14 cellular contexts compared by ENCODE assay signal in the genomic region with DNA sequence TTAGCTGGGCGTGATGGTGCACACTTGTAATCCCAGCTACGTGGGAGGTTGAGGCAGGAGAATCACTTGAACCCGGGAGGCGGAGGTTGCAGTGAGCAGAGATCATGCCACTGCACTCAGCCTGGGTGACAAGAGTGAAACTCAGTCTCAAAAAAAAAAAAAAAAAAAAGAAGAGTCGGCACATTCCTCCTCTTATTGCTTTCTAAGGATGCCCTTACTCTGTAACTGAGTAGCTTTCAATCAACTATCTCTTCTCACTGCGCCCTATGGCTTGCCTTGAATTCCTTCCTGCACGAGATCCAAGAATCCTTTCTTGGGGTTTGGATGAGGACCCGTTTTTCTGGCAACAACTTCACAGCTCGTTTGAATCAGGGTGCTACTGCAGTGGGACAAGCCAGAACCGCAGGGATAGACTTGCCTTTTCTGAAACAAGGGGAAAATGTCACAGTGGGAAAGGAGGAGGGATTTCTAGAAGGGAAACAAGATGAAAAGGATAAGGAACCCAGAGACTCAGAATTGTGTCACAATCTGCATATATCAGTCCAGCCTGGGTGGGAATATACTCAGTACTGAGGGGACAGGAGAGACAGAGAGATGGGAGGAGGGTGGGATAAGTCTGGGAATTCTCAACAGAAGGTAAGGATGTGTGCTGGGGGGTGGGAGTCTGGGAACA. TPM values are rescaled to one million over a fixed set of nuclear protein-coding genes. Genes with fewer than 3 reads are reported as not detected.
DNase-seq lines count a peak whose midpoint lies in the region; ATAC-seq and TF ChIP-seq lines count a peak whose summit lies in the region.
"Had no signal": no experiment of that assay in that cellular context is flagged by ENCODE, and none has a peak within 500 bp of the region (broad histone marks: within the 10 kb centered on the region; RNA-seq: fewer than 3 reads in every experiment).

No MANE protein-coding gene starts in this region.

- WGBS in hepatocyte (ENCODE audit: low lambda C conversion rate, missing lambda C conversion rate) = 40% methylated on average over 10 of the region's 10 CpGs
- 33 to 40% (median 34%) methylated on average over 10 of the region's 10 CpGs for WGBS in psoas muscle, 3 donors

- no peaks in the 10 kb centered on the region for H3K36me3 ChIP-seq in CD4-positive, CD25-positive, alpha-beta regulatory T cell (ENCODE audit: control insufficient read depth, insufficient read depth, low read length)
- H3K36me3 ChIP-seq in hepatocyte (replicated peaks; ENCODE audit: insufficient read depth, low read depth) (no peaks in the 10 kb centered on the region), psoas muscle (ENCODE audit: insufficient read depth in 1 of 2, low read depth in 1 of 2) (no peaks in the 10 kb centered on the region)

- H3K79me2 ChIP-seq in hepatocyte = no peaks in the 10 kb centered on the region

- no peak overlapping the region for H3K4me3 Mint-ChIP-seq in CD4-positive, CD25-positive, alpha-beta regulatory T cell
- H3K4me3 Mint-ChIP-seq: natural killer cell had no signal

- H3K27ac ChIP-seq in CD4-positive, CD25-positive, alpha-beta regulatory T cell (ENCODE audit: insufficient read depth, low read length, poor library complexity, severe bottlenecking) = no peak overlapping the region
- H3K27ac ChIP-seq in VCaP = peak overlapping the region; percentile 64; the same call in 1 of the 2 replicates
- peak overlapping the region; percentile 89 for H3K27ac ChIP-seq in hepatocyte
- no peak overlapping the region for H3K27ac ChIP-seq in psoas muscle

- H3K27me3 Mint-ChIP-seq in CD4-positive, CD25-positive, alpha-beta regulatory T cell = peaks cover 52% of the 10 kb centered on the region

- TF ChIP-seq CTCF in VCaP (conservative IDR thresholded peaks at IDR 0.05) (no peak), hepatocyte (IDR thresholded peaks at IDR 0.05; ENCODE audit: poor library complexity) (no peak), psoas muscle (IDR thresholded peaks at IDR 0.05) (no peak)

- H2AFZ ChIP-seq in hepatocyte = no peak overlapping the region

- no peak for ATAC-seq in CD4-positive, CD25-positive, alpha-beta regulatory T cell (ENCODE audit: low read depth in 2 of 2)
- no peak for ATAC-seq in psoas muscle
- ATAC-seq: natural killer cell; stimulated activated naive CD8-positive, alpha-beta T cell treated with anti-CD3 and anti-CD28 coated beads, Interleukin-15, Interleukin-2, amounts not matched to agents 100 U/mL and 50 U/mL, for 24 hours had no signal

- no peaks in the 10 kb centered on the region for H4K20me1 ChIP-seq in hepatocyte (ENCODE audit: insufficient read depth, poor library complexity, severe bottlenecking)

- no peak for DNase-seq in CD4-positive, CD25-positive, alpha-beta regulatory T cell
- DNase-seq in hepatocyte (ENCODE audit: low spot score) = no peak
- DNase-seq in psoas muscle = no peak
- DNase-seq in activated naive CD4-positive, alpha-beta T cell treated with Interleukin-2 at 50 U/mL for 16 hours = no peak
- DNase-seq in NCI-H69 (lab: John Stamatoyannopoulos, UW) = no peak
- no peak for DNase-seq in GOT3 (lab: John Stamatoyannopoulos, UW)
- DNase-seq in mesenteric fat pad (ENCODE audit: low spot score) = no peak
- DNase-seq: activated CD4-positive, alpha-beta T cell treated with anti-CD3 and anti-CD28 coated beads for 48 hours; effector CD4-positive, alpha-beta T cell; MV-4-11; natural killer cell; NCI-H526; stimulated activated naive CD8-positive, alpha-beta T cell treated with anti-CD3 and anti-CD28 coated beads, Interleukin-15, Interleukin-2, amounts not matched to agents 100 U/mL and 50 U/mL, for 24 hours had no signal

- H3K9me3 Mint-ChIP-seq in CD4-positive, CD25-positive, alpha-beta regulatory T cell = no peaks in the 10 kb centered on the region
- H3K9me3 Mint-ChIP-seq: natural killer cell had no signal

- H3K4me1 Mint-ChIP-seq in CD4-positive, CD25-positive, alpha-beta regulatory T cell = peaks cover 0 to 4% (median 0%) of the 10 kb centered on the region in 4 donors

- peak overlapping the region; percentile 38 for H3K4me2 ChIP-seq in hepatocyte

- no peaks in the 10 kb centered on the region for H3K36me3 Mint-ChIP-seq in CD4-positive, CD25-positive, alpha-beta regulatory T cell
- H3K36me3 Mint-ChIP-seq: natural killer cell had no signal

- no peak overlapping the region for H3K4me3 ChIP-seq in CD4-positive, CD25-positive, alpha-beta regulatory T cell (ENCODE audit: low read depth, low read length)
- H3K4me3 ChIP-seq in hepatocyte = no peak overlapping the region
- H3K4me3 ChIP-seq in psoas muscle = peak overlapping the region; percentile 38

- peaks cover 21% of the 10 kb centered on the region for H3K27me3 ChIP-seq in CD4-positive, CD25-positive, alpha-beta regulatory T cell (ENCODE audit: control insufficient read depth, insufficient read depth, low read length)
- H3K27me3 ChIP-seq in hepatocyte (no peaks in the 10 kb centered on the region), psoas muscle (ENCODE audit: insufficient read depth in 3 of 3, low read length in 2 of 3) (peaks cover 0 to 10% (median 0%) of the 10 kb centered on the region in 3 donors)

- no peaks in the 10 kb centered on the region for H3K4me1 ChIP-seq in CD4-positive, CD25-positive, alpha-beta regulatory T cell (ENCODE audit: control insufficient read depth, insufficient read depth, low read length, poor library complexity, severe bottlenecking)
- peaks cover 30% of the 10 kb centered on the region for H3K4me1 ChIP-seq in hepatocyte (ENCODE audit: insufficient read depth)
- no peaks in the 10 kb centered on the region for H3K4me1 ChIP-seq in psoas muscle

- intact Hi-C loops in psoas muscle (cut with DNase I) = no loop called here

- no peaks in the 10 kb centered on the region for H3K9me2 ChIP-seq in hepatocyte (replicated peaks; ENCODE audit: insufficient read depth)

- no peaks in the 10 kb centered on the region for H3K9me3 ChIP-seq in CD4-positive, CD25-positive, alpha-beta regulatory T cell (ENCODE audit: control insufficient read depth in 2 of 2, low read length in 2 of 2)
- H3K9me3 ChIP-seq in hepatocyte (ENCODE audit: low read depth) (no peaks in the 10 kb centered on the region), psoas muscle (no peaks in the 10 kb centered on the region)

- peak overlapping the region in 2 of 3 donors; percentile 68 to 75 for H3K27ac Mint-ChIP-seq in CD4-positive, CD25-positive, alpha-beta regulatory T cell
- H3K27ac Mint-ChIP-seq: natural killer cell had no signal

RNA-seq across cellular contexts. Expression of gene RND1, which starts 16.1 kb away (rescaled TPM):
- total RNA-seq in CD4-positive, CD25-positive, alpha-beta regulatory T cell = 7.3 TPM
- polyA plus RNA-seq in CD4-positive, CD25-positive, alpha-beta regulatory T cell = under 1 TPM; 0.13 to 0.63 (median 0.42) TPM
- 25.8 and 39.1 TPM in 2 replicates for total RNA-seq in hepatocyte
- polyA plus RNA-seq in hepatocyte = 78.5 and 99.1 TPM in 2 replicates
- total RNA-seq in psoas muscle = under 1 TPM in 3 of 4 donors, not detected in 1; 0.15 to 0.64 (median 0.19) TPM
- 1 to 10 TPM in 1 of 3 donors, under 1 TPM in 1, not detected in 1; 0.18 to 1.2 TPM for polyA plus RNA-seq in psoas muscle
- total RNA-seq in mesenteric fat pad = 4.7 TPM

RNA-seq across cellular contexts. Expression of gene DDX23, which starts 29.8 kb away (rescaled TPM):
- total RNA-seq in CD4-positive, CD25-positive, alpha-beta regulatory T cell = 96.3 TPM
- 10 to 100 TPM; 30.5 to 40.4 (median 34.7) TPM for polyA plus RNA-seq in CD4-positive, CD25-positive, alpha-beta regulatory T cell
- total RNA-seq in hepatocyte (73.1 and 74.8 TPM in 2 replicates), psoas muscle (10 to 100 TPM; 38.5 to 71.6 (median 58.5) TPM), mesenteric fat pad (45.1 TPM)
- polyA plus RNA-seq in hepatocyte (41.7 and 46.5 TPM in 2 replicates), psoas muscle (10 to 100 TPM; 39.4 to 92.8 (median 64.5) TPM)

RNA-seq across cellular contexts. Expression of gene FKBP11, which starts 43.5 kb away (rescaled TPM):
- total RNA-seq in CD4-positive, CD25-positive, alpha-beta regulatory T cell = 55.6 TPM
- 10 to 100 TPM; 56.5 to 79.7 (median 77.0) TPM for polyA plus RNA-seq in CD4-positive, CD25-positive, alpha-beta regulatory T cell
- total RNA-seq in hepatocyte = 30.4 and 37.8 TPM in 2 replicates
- polyA plus RNA-seq in hepatocyte = 201 and 232 TPM in 2 replicates
- 1 to 10 TPM; 1.6 to 7.8 (median 2.2) TPM for total RNA-seq in psoas muscle
- 1 to 10 TPM; 1.6 to 7.6 (median 2.9) TPM for polyA plus RNA-seq in psoas muscle
- total RNA-seq in mesenteric fat pad = 34.2 TPM

Comparison
In these comparisons a context has a peak if more than half of its experiments do, and no peak if none do; other contexts are left out.
1. H3K27ac ChIP-seq: peak in VCaP (single experiment) and hepatocyte (single experiment); none in CD4-positive, CD25-positive, alpha-beta regulatory T cell (single experiment) and psoas muscle (single experiment).